In genomic region chr6:153002613-153003293, GRCh38 we compare ENCODE assay signal across 1 cellular context.
TF ChIP-seq lines count a peak whose summit lies in the region.

A gene with protein sequence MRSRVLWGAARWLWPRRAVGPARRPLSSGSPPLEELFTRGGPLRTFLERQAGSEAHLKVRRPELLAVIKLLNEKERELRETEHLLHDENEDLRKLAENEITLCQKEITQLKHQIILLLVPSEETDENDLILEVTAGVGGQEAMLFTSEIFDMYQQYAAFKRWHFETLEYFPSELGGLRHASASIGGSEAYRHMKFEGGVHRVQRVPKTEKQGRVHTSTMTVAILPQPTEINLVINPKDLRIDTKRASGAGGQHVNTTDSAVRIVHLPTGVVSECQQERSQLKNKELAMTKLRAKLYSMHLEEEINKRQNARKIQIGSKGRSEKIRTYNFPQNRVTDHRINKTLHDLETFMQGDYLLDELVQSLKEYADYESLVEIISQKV (minus strand): TSS chr6:153002709. CDS start chr6:153002685, 24 bp downstream.

TF ChIP-seq in HEK293, 187 proteins besides CTCF, POLR2A, EP300 and RAD21 (continued from another document and continues in another):
- TF ChIP-seq ELK4 (IDR thresholded peaks at IDR 0.05; ENCODE audit: borderline replicate concordance, low read depth, low read length) (peak; percentile 61; the same call in 1 of the 2 replicates), ZNF138 (tag by site-specific recombination; IDR thresholded peaks at IDR 0.05; ENCODE audit: borderline replicate concordance) (no peak), ZNF560 (tag by site-specific recombination; IDR thresholded peaks at IDR 0.05; ENCODE audit: borderline replicate concordance) (no peak), ZNF423 (tag by site-specific recombination; IDR thresholded peaks at IDR 0.05) (no peak), ZNF394 (tag by site-specific recombination; IDR thresholded peaks at IDR 0.05; ENCODE audit: borderline replicate concordance) (no peak), SETDB1 (IDR thresholded peaks at IDR 0.05; ENCODE audit: insufficient read length, low read length) (no peak), ZNF580 (tag by site-specific recombination; IDR thresholded peaks at IDR 0.05) (peak; percentile 91), ZNF571 (tag by site-specific recombination; IDR thresholded peaks at IDR 0.05) (no peak), ZBTB11 (tag by site-specific recombination; conservative IDR thresholded peaks at IDR 0.05; ENCODE audit: low read depth) (peak; percentile 88), ZNF488 (tag by site-specific recombination; IDR thresholded peaks at IDR 0.05) (no peak), ZFP3 (tag by site-specific recombination; IDR thresholded peaks at IDR 0.05; ENCODE audit: low read depth) (no peak), INSM2 (tag by site-specific recombination; IDR thresholded peaks at IDR 0.05) (no peak), ZNF830 (tag by site-specific recombination; IDR thresholded peaks at IDR 0.05; ENCODE audit: low read depth) (no peak), ZNF701 (tag by site-specific recombination; IDR thresholded peaks at IDR 0.05) (no peak), ZIC2 (tag by site-specific recombination; IDR thresholded peaks at IDR 0.05) (no peak), SP3 (tag by site-specific recombination; IDR thresholded peaks at IDR 0.05) (peak; percentile 81), ZNF664 (tag by site-specific recombination; IDR thresholded peaks at IDR 0.05) (no peak), ZNF660 (tag by site-specific recombination; IDR thresholded peaks at IDR 0.05) (peak; percentile 44; the same call in 1 of the 2 replicates), HOXC10 (CRISPR knock-in tag; IDR thresholded peaks at IDR 0.05) (no peak), ZNF629 (tag by site-specific recombination; IDR thresholded peaks at IDR 0.05) (peak; percentile 79), ZNF132 (tag by site-specific recombination; IDR thresholded peaks at IDR 0.05; ENCODE audit: borderline replicate concordance) (no peak), PRDM1 (tag by site-specific recombination; IDR thresholded peaks at IDR 0.05) (peak; percentile 41; the same call in 1 of the 2 replicates), ZNF677 (tag by site-specific recombination; IDR thresholded peaks at IDR 0.05) (no peak), ZBTB7A (tag by site-specific recombination; IDR thresholded peaks at IDR 0.05; ENCODE audit: low read depth) (no peak), ZNF548 (tag by site-specific recombination; IDR thresholded peaks at IDR 0.05) (no peak), GLIS1 (tag by site-specific recombination; IDR thresholded peaks at IDR 0.05) (no peak), ZNF140 (tag by site-specific recombination; IDR thresholded peaks at IDR 0.05) (no peak), ATF2 (tag by site-specific recombination; IDR thresholded peaks at IDR 0.05; ENCODE audit: low read depth) (no peak), ZNF221 (tag by site-specific recombination; IDR thresholded peaks at IDR 0.05; ENCODE audit: borderline replicate concordance) (no peak), ZNF211 (tag by site-specific recombination; IDR thresholded peaks at IDR 0.05; ENCODE audit: low read depth) (no peak), KLF7 (tag by site-specific recombination; IDR thresholded peaks at IDR 0.05; ENCODE audit: borderline replicate concordance) (no peak), AEBP2 (tag by site-specific recombination; IDR thresholded peaks at IDR 0.05; ENCODE audit: borderline replicate concordance) (no peak), KLF8 (tag by site-specific recombination; IDR thresholded peaks at IDR 0.05) (peak; percentile 60)
- TF ChIP-seq, protein P1, sequence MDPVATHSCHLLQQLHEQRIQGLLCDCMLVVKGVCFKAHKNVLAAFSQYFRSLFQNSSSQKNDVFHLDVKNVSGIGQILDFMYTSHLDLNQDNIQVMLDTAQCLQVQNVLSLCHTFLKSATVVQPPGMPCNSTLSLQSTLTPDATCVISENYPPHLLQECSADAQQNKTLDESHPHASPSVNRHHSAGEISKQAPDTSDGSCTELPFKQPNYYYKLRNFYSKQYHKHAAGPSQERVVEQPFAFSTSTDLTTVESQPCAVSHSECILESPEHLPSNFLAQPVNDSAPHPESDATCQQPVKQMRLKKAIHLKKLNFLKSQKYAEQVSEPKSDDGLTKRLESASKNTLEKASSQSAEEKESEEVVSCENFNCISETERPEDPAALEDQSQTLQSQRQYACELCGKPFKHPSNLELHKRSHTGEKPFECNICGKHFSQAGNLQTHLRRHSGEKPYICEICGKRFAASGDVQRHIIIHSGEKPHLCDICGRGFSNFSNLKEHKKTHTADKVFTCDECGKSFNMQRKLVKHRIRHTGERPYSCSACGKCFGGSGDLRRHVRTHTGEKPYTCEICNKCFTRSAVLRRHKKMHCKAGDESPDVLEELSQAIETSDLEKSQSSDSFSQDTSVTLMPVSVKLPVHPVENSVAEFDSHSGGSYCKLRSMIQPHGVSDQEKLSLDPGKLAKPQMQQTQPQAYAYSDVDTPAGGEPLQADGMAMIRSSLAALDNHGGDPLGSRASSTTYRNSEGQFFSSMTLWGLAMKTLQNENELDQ (tag by site-specific recombination; IDR thresholded peaks at IDR 0.05; ENCODE audit: low read depth): no peak
- TF ChIP-seq, protein P2, sequence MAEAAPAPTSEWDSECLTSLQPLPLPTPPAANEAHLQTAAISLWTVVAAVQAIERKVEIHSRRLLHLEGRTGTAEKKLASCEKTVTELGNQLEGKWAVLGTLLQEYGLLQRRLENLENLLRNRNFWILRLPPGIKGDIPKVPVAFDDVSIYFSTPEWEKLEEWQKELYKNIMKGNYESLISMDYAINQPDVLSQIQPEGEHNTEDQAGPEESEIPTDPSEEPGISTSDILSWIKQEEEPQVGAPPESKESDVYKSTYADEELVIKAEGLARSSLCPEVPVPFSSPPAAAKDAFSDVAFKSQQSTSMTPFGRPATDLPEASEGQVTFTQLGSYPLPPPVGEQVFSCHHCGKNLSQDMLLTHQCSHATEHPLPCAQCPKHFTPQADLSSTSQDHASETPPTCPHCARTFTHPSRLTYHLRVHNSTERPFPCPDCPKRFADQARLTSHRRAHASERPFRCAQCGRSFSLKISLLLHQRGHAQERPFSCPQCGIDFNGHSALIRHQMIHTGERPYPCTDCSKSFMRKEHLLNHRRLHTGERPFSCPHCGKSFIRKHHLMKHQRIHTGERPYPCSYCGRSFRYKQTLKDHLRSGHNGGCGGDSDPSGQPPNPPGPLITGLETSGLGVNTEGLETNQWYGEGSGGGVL (tag by site-specific recombination; IDR thresholded peaks at IDR 0.05): peak; percentile 49; the same call in 1 of the 2 replicates
- TF ChIP-seq, protein P3, sequence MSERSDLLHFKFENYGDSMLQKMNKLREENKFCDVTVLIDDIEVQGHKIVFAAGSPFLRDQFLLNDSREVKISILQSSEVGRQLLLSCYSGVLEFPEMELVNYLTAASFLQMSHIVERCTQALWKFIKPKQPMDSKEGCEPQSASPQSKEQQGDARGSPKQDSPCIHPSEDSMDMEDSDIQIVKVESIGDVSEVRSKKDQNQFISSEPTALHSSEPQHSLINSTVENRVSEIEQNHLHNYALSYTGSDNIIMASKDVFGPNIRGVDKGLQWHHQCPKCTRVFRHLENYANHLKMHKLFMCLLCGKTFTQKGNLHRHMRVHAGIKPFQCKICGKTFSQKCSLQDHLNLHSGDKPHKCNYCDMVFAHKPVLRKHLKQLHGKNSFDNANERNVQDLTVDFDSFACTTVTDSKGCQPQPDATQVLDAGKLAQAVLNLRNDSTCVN (tag by site-specific recombination; optimal IDR thresholded peaks at IDR 0.05): peak; percentile 34
- TF ChIP-seq, protein P4, sequence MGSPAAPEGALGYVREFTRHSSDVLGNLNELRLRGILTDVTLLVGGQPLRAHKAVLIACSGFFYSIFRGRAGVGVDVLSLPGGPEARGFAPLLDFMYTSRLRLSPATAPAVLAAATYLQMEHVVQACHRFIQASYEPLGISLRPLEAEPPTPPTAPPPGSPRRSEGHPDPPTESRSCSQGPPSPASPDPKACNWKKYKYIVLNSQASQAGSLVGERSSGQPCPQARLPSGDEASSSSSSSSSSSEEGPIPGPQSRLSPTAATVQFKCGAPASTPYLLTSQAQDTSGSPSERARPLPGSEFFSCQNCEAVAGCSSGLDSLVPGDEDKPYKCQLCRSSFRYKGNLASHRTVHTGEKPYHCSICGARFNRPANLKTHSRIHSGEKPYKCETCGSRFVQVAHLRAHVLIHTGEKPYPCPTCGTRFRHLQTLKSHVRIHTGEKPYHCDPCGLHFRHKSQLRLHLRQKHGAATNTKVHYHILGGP (tag by site-specific recombination; IDR thresholded peaks at IDR 0.05): no peak
- TF ChIP-seq, protein P5, sequence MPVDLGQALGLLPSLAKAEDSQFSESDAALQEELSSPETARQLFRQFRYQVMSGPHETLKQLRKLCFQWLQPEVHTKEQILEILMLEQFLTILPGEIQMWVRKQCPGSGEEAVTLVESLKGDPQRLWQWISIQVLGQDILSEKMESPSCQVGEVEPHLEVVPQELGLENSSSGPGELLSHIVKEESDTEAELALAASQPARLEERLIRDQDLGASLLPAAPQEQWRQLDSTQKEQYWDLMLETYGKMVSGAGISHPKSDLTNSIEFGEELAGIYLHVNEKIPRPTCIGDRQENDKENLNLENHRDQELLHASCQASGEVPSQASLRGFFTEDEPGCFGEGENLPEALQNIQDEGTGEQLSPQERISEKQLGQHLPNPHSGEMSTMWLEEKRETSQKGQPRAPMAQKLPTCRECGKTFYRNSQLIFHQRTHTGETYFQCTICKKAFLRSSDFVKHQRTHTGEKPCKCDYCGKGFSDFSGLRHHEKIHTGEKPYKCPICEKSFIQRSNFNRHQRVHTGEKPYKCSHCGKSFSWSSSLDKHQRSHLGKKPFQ (tag by site-specific recombination; IDR thresholded peaks at IDR 0.05): no peak
